Comparison of ENCODE assay signal across 10 cellular contexts in genomic region chr2:150234787-150235512, GRCh38.
DNase-seq lines count a peak whose midpoint lies in the region; TF ChIP-seq lines count a peak whose summit lies in the region.
"Had no signal": no experiment of that assay in that cellular context is flagged by ENCODE, and none has a peak within 500 bp of the region (broad histone marks: within the 10 kb centered on the region; RNA-seq: fewer than 3 reads in every experiment).

No MANE protein-coding gene starts in this region.

- no peak overlapping the region for H3K4me3 Mint-ChIP-seq in osteocyte (ENCODE audit: unreplicated experiment)
- H3K4me3 Mint-ChIP-seq: neural progenitor cell had no signal

- TF ChIP-seq CTCF in osteocyte (IDR thresholded peaks at IDR 0.05) (no peak), spleen (IDR thresholded peaks at IDR 0.05 in 8 of 11, conservative IDR thresholded peaks at IDR 0.05 in 3 of 11) (no peak), testis (IDR thresholded peaks at IDR 0.05) (no peak)

- H3K27me3 ChIP-seq in spleen (replicated peaks in 1 of 7) (no peaks in the 10 kb centered on the region), testis (no peaks in the 10 kb centered on the region)
- H3K27me3 ChIP-seq: neural progenitor cell had no signal

- peaks cover 7% of the 10 kb centered on the region for H3K9me3 Mint-ChIP-seq in osteocyte (ENCODE audit: unreplicated experiment)
- H3K9me3 Mint-ChIP-seq: neural progenitor cell had no signal

- H3K27ac Mint-ChIP-seq in osteocyte (ENCODE audit: unreplicated experiment): peak overlapping the region; percentile 27
- H3K27ac Mint-ChIP-seq: neural progenitor cell had no signal

- peaks cover 40% of the 10 kb centered on the region for H3K4me1 Mint-ChIP-seq in osteocyte (ENCODE audit: unreplicated experiment)
- H3K4me1 Mint-ChIP-seq: neural progenitor cell had no signal

- no peak for TF ChIP-seq POLR2A in spleen (IDR thresholded peaks at IDR 0.05)
- no peak for TF ChIP-seq POLR2A in testis (IDR thresholded peaks at IDR 0.05)

- H3K27ac ChIP-seq in spleen (no peak overlapping the region), testis (no peak overlapping the region)
- H3K27ac ChIP-seq: neural progenitor cell had no signal

- intact Hi-C loops in spleen (cut with DNase I; ENCODE audit: low total_unique reads) (no loop called here), testis (cut with DNase I; ENCODE audit: low total_unique reads) (no loop called here)

- WGBS in spleen, 5 donors: 47 to 65% (median 62%) methylated on average over 7 of the region's 7 CpGs
- 50 to 52% methylated on average over 7 of the region's 7 CpGs for WGBS in testis, 2 donors

- no peaks in the 10 kb centered on the region for H3K27me3 Mint-ChIP-seq in osteocyte (ENCODE audit: unreplicated experiment)

- no peak overlapping the region for H3K4me3 ChIP-seq in spleen
- no peak overlapping the region for H3K4me3 ChIP-seq in testis
- H3K4me3 ChIP-seq: neural progenitor cell had no signal

- H3K4me1 ChIP-seq in spleen: no peaks in the 10 kb centered on the region
- no peaks in the 10 kb centered on the region for H3K4me1 ChIP-seq in testis
- H3K4me1 ChIP-seq: neural progenitor cell had no signal

- H3K36me3 Mint-ChIP-seq in osteocyte (ENCODE audit: unreplicated experiment): no peaks in the 10 kb centered on the region
- H3K36me3 Mint-ChIP-seq: neural progenitor cell had no signal

- H3K36me3 ChIP-seq in spleen: no peaks in the 10 kb centered on the region
- H3K36me3 ChIP-seq in testis (ENCODE audit: low read depth, missing control alignments): no peaks in the 10 kb centered on the region
- H3K36me3 ChIP-seq: neural progenitor cell had no signal

- H3K9me3 ChIP-seq in spleen: peaks cover 0 to 3% (median 0%) of the 10 kb centered on the region in 8 donors
- no peaks in the 10 kb centered on the region for H3K9me3 ChIP-seq in testis

- in situ Hi-C loops in G401 (cut with HindIII; ENCODE audit: low sequenced_read_pairs): no loop called here

- DNase-seq in Daoy (ENCODE audit: low read depth) (peak; percentile 78), NCI-H446 (lab: John Stamatoyannopoulos, UW) (peak; percentile 59 to 75), epidermal melanocyte (ENCODE audit: insufficient read length, low spot score) (peak; percentile 80), osteocyte (ENCODE audit: extremely low spot score, unreplicated experiment) (no peak), spleen (no peak), RKO (ENCODE audit: low spot score) (no peak), G401 (ENCODE audit: low spot score) (no peak), testis (no peak)
- DNase-seq: NCI-H2029 treated with DMSO at 0.1 percent for 48 hours had no signal

Comparison
In these comparisons a context has a peak if more than half of its experiments do, and no peak if none do; other contexts are left out.
1. DNase-seq: peak in Daoy (single experiment), NCI-H446 (2 of 2) and epidermal melanocyte (single experiment); none in osteocyte (single experiment), spleen (single experiment), RKO (single experiment), G401 (single experiment) and testis (single experiment).